28 cellular contexts compared by ENCODE assay signal in genomic region chr16:10120953-10121352, GRCh38.
DNase-seq lines count a peak whose midpoint lies in the region; ATAC-seq, FAIRE-seq and TF ChIP-seq lines count a peak whose summit lies in the region.
"Had no signal": no experiment of that assay in that cellular context is flagged by ENCODE, and none has a peak within 500 bp of the region (broad histone marks: within the 10 kb centered on the region; RNA-seq: fewer than 3 reads in every experiment).

No MANE protein-coding gene starts in this region.

- peak overlapping the region; percentile 17 for H3K23ac ChIP-seq in trophoblast cell (ENCODE audit: low read length)

- no peak overlapping the region for H2AK5ac ChIP-seq in trophoblast cell (ENCODE audit: low read length)

- H4K12ac ChIP-seq in trophoblast cell (ENCODE audit: low read depth, low read length): no peak overlapping the region

- H3K14ac ChIP-seq in trophoblast cell (ENCODE audit: low read length): no peak overlapping the region

- no peaks in the 10 kb centered on the region for H3K79me1 ChIP-seq in trophoblast cell (ENCODE audit: low read length)

- WGBS in trophoblast cell (ENCODE audit: extremely low coverage, insufficient coverage, insufficient read length): no CpG with 5 or more reads among the region's 4 CpGs

- H3K18ac ChIP-seq in trophoblast cell (ENCODE audit: low read length): no peak overlapping the region

- ATAC-seq in GM21526 (IDR thresholded peaks at IDR 0.05; ENCODE audit: low FRiP score, unreplicated experiment) (no peak), Right ventricle myocardium inferior (no peak)
- ATAC-seq: activated CD4-positive, CD25-positive, alpha-beta regulatory T cell treated with anti-CD3 and anti-CD28 coated beads, Interleukin-2, amount 50 U/mL, for 24 hours; heart right ventricle had no signal

- peaks cover 7 to 11% of the 10 kb centered on the region in 2 experiments for H3K4me1 ChIP-seq in trophoblast cell (ENCODE audit: control insufficient read depth in 1 of 2, insufficient read depth in 2 of 2, low read length in 2 of 2)
- H3K4me1 ChIP-seq: BE2C, foreskin keratinocyte, SJCRH30 had no signal

- peak; percentile 60 for DNase-seq in EL
- peak; percentile 41 for DNase-seq in RCC 7860 (ENCODE audit: low spot score)
- peak; percentile 18 for DNase-seq in brain microvascular endothelial cell
- DNase-seq in trophoblast cell: no peak
- DNase-seq in midbrain (lab: John Stamatoyannopoulos, UW): no peak
- DNase-seq in ACHN: no peak
- DNase-seq in Right ventricle myocardium inferior (ENCODE audit: missing footprints): no peak
- DNase-seq: activated CD4-positive, alpha-beta memory T cell treated with anti-CD3 and anti-CD28 coated beads, Interleukin-2, amount 10 ng/mL, durations not matched to agents 7 days and 5 days; activated CD8-positive, alpha-beta memory T cell treated with anti-CD3 and anti-CD28 coated beads, Interleukin-2, amount 50 U/mL, for 48 hours; BE2C; cortex of kidney; DMS79; GOT3; heart right ventricle; left cardiac atrium; NCI-H1092; NCI-H187; NCI-H2171; NCI-H524; NK-92 treated with Interleukin-12 subunit alpha and Interleukin-12 subunit beta, amount 100 ng/mL, for 24 hours; SJCRH30; stimulated activated CD4-positive, alpha-beta T cell treated with anti-CD3 and anti-CD28 coated beads, Interleukin-15, amount 100 ng/mL, for 24 hours; stimulated activated naive B cell treated with anti-CD40 and anti-IgM and Interleukin-4, amounts not matched to agents 10 μg/mL and 1 μg/mL and 100 μg/mL, for 72 hours had no signal

- H3K36me3 ChIP-seq in brain microvascular endothelial cell (replicated peaks) (no peaks in the 10 kb centered on the region), trophoblast cell (ENCODE audit: control insufficient read depth in 1 of 2, insufficient read depth in 2 of 2, low read length in 2 of 2) (no peaks in the 10 kb centered on the region)
- H3K36me3 ChIP-seq: BE2C, heart right ventricle, neutrophil, SJCRH30 had no signal

- H2AFZ ChIP-seq in trophoblast cell (ENCODE audit: insufficient read depth, low read length, poor library complexity): no peak overlapping the region

- in situ Hi-C loops in brain microvascular endothelial cell (cut with HindIII; ENCODE audit: low pct_ligation_motif_present, low sequenced_read_pairs): no loop called here
- in situ Hi-C loops in ACHN (cut with HindIII; ENCODE audit: low pct_ligation_motif_present, low pct_unique_long_range_greater_than_20kb, low sequenced_read_pairs): no loop called here

- intact Hi-C loops in Right ventricle myocardium inferior (cut with DNase I): no loop called here

- H2BK12ac ChIP-seq in trophoblast cell (ENCODE audit: low read length): no peak overlapping the region

- H4K91ac ChIP-seq in trophoblast cell (ENCODE audit: low read depth, low read length): peak overlapping the region; percentile 9

- H4K8ac ChIP-seq in trophoblast cell (ENCODE audit: low read depth, low read length): no peak overlapping the region

- no peak overlapping the region for H2BK120ac ChIP-seq in trophoblast cell (ENCODE audit: insufficient read depth, low read length, poor library complexity)

- no peak for FAIRE-seq in RCC 7860 (lab: Jason Lieb, UNC)
- FAIRE-seq: TTC549 had no signal

- H3K27ac ChIP-seq in brain microvascular endothelial cell (peak overlapping the region; percentile 55), trophoblast cell (ENCODE audit: low read depth, low read length) (no peak overlapping the region)
- H3K27ac ChIP-seq: foreskin keratinocyte, heart right ventricle, neutrophil, SJCRH30 had no signal

- H2BK5ac ChIP-seq in trophoblast cell (ENCODE audit: low read depth, low read length, poor library complexity): no peak overlapping the region

- no peak overlapping the region for H3K4me2 ChIP-seq in trophoblast cell (ENCODE audit: low read length)

- no peak for TF ChIP-seq CTCF in brain microvascular endothelial cell (IDR thresholded peaks at IDR 0.05; ENCODE audit: low read depth, low read length, missing control alignments)

- H3K79me2 ChIP-seq in trophoblast cell (ENCODE audit: control insufficient read depth, insufficient read depth, low read length, poor library complexity): no peaks in the 10 kb centered on the region

- no peaks in the 10 kb centered on the region for H3K9me3 ChIP-seq in trophoblast cell (ENCODE audit: insufficient read depth, low read depth, low read length)
- H3K9me3 ChIP-seq: BE2C, neutrophil, SJCRH30 had no signal

- H3K27me3 ChIP-seq in brain microvascular endothelial cell (replicated peaks) (no peaks in the 10 kb centered on the region), trophoblast cell (ENCODE audit: insufficient read depth, low read length) (no peaks in the 10 kb centered on the region)
- H3K27me3 ChIP-seq: BE2C, foreskin keratinocyte, SJCRH30 had no signal

- H3K4me3 ChIP-seq in brain microvascular endothelial cell (ENCODE audit: low read depth, low read length): no peak overlapping the region
- no peak overlapping the region for H3K4me3 ChIP-seq in trophoblast cell (ENCODE audit: low read depth, low read length)
- H3K4me3 ChIP-seq: heart right ventricle, SJCRH30 had no signal

- H3K9ac ChIP-seq in trophoblast cell (ENCODE audit: low read length): no peak overlapping the region

- H3K4ac ChIP-seq in trophoblast cell (ENCODE audit: low read depth, low read length): no peak overlapping the region

Comparison
In these comparisons a context has a peak if more than half of its experiments do, and no peak if none do; other contexts are left out.
1. DNase-seq: peak in EL (single experiment), RCC 7860 (single experiment) and brain microvascular endothelial cell (single experiment); none in trophoblast cell (0 of 2), midbrain (single experiment), ACHN (single experiment) and Right ventricle myocardium inferior (single experiment).